ENCODE assay signal across 11 cellular contexts in the genomic region with DNA sequence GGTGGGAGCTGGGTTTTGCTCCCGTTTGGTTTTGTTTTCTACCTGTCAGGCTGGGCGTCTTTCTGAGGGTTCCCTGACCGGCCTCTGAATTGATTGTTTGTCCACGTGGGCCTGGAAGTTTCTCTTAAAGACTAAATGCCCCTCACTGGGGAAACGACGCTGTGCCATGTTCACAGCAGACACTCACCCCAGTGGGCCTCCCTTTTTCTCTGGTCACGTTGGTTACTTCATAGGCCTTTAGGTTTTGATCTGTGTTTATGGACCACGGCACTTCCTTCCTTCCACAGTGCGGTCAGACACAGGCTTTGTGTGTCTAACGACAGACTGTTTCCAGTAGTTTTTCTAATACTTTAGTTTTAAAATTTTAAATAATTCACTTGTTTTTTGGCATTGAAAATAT. TPM values are rescaled to one million over a fixed set of nuclear protein-coding genes. Genes with fewer than 3 reads are reported as not detected.
DNase-seq lines count a peak whose midpoint lies in the region; ATAC-seq, FAIRE-seq and TF ChIP-seq lines count a peak whose summit lies in the region.
"Had no signal": no experiment of that assay in that cellular context is flagged by ENCODE, and none has a peak within 500 bp of the region (broad histone marks: within the 10 kb centered on the region; RNA-seq: fewer than 3 reads in every experiment).

No MANE protein-coding gene starts in this region.

- intact Hi-C loops in activated B cell treated with CpG ODN at 0.5 μM for 24 hours (cut with micrococcal nuclease) = no loop called here

- POLR2A ChIA-PET in activated B cell treated with CpG ODN at 0.5 μM for 24 hours (lab: Charles Lee) = interaction anchor here (0.6 to 1.1 kb wide), 3 partner anchors 18 to 120 kb away, joined by 3 to 5 read pairs (median 5); a partner anchor contains a TSS

- H3K27ac Mint-ChIP-seq in activated B cell treated with CpG ODN at 0.5 μM for 24 hours = peak overlapping the region; percentile 41

- no peaks in the 10 kb centered on the region for H3K9me3 Mint-ChIP-seq in activated B cell treated with CpG ODN at 0.5 μM for 24 hours

- no peak for TF ChIP-seq POLR2A in H54 (IDR thresholded peaks at IDR 0.05; ENCODE audit: low read depth, low read length)

- no peaks in the 10 kb centered on the region for H3K27me3 Mint-ChIP-seq in activated B cell treated with CpG ODN at 0.5 μM for 24 hours

- peaks cover 36% of the 10 kb centered on the region for H3K4me1 Mint-ChIP-seq in activated B cell treated with CpG ODN at 0.5 μM for 24 hours

- H3K36me3 Mint-ChIP-seq in activated B cell treated with CpG ODN at 0.5 μM for 24 hours (ENCODE audit: low read depth) = peaks cover 62% of the 10 kb centered on the region

- no peaks in the 10 kb centered on the region for H3K9me3 ChIP-seq in mucosa of rectum (ENCODE audit: control insufficient read depth in 2 of 2, low read length in 2 of 2)

- H3K36me3 ChIP-seq in mucosa of rectum (ENCODE audit: control insufficient read depth in 2 of 2, insufficient read depth in 2 of 2, low read length in 2 of 2) = peaks cover 32 to 44% of the 10 kb centered on the region in 2 donors

- no peak for TF ChIP-seq CTCF in GM13977 (IDR thresholded peaks at IDR 0.05; ENCODE audit: extremely low read depth, insufficient read depth, missing control alignments)
- no peak for TF ChIP-seq CTCF in activated B cell treated with CpG ODN at 0.5 μM for 24 hours (IDR thresholded peaks at IDR 0.05)

- H3K27me3 ChIP-seq in mucosa of rectum (ENCODE audit: control insufficient read depth in 2 of 2, insufficient read depth in 2 of 2, low read length in 2 of 2) = no peaks in the 10 kb centered on the region

- DNase-seq in CD1c-positive myeloid dendritic cell (ENCODE audit: extremely low spot score) = peak; percentile 17
- peak; percentile 48 for DNase-seq in GM13977 (ENCODE audit: low spot score)
- no peak for DNase-seq in activated B cell treated with CpG ODN at 0.5 μM for 24 hours
- DNase-seq in frontal cortex (ENCODE audit: low spot score in 2 of 2) = no peak
- no peak for DNase-seq in H54 (ENCODE audit: insufficient read length, low spot score)
- DNase-seq in left lobe of liver (ENCODE audit: low spot score) = no peak
- DNase-seq in stimulated activated CD4-positive, alpha-beta T cell treated with anti-CD3 and anti-CD28 coated beads, Interleukin-15, amount 100 ng/mL, for 24 hours = no peak
- DNase-seq: GOT3, NCI-H1930, OCI-M1 had no signal

- H3K4me1 ChIP-seq in mucosa of rectum (ENCODE audit: control insufficient read depth in 2 of 2, insufficient read depth in 2 of 2, low read length in 2 of 2) = peaks cover 0 to 7% of the 10 kb centered on the region in 2 donors

- CTCF ChIA-PET in activated B cell treated with CpG ODN at 0.5 μM for 24 hours (lab: Charles Lee) = no interaction called here

- peak overlapping the region; percentile 2 to 20 for H3K27ac ChIP-seq in mucosa of rectum (ENCODE audit: low read depth in 2 of 2, low read length in 2 of 2)

- no peak overlapping the region for H3K9ac ChIP-seq in mucosa of rectum (ENCODE audit: low read depth in 1 of 2, low read length in 2 of 2)

- FAIRE-seq in frontal cortex (lab: Jason Lieb, UNC) = no peak
- no peak for FAIRE-seq in H54 (lab: Jason Lieb, UNC)

- in situ Hi-C loops in GM13977 (cut with MboI; ENCODE audit: low pct_unique_long_range_greater_than_20kb, low sequenced_read_pairs, unreplicated experiment) = no loop called here

- peak overlapping the region; percentile 44 for H3K4me3 Mint-ChIP-seq in activated B cell treated with CpG ODN at 0.5 μM for 24 hours

- H3K4me3 ChIP-seq in mucosa of rectum (ENCODE audit: low read length in 2 of 2) = no peak overlapping the region

- ATAC-seq in activated B cell treated with CpG ODN at 0.5 μM for 24 hours (ENCODE audit: low read depth) (peak; percentile 33), left lobe of liver (no peak)

RNA-seq across cellular contexts. Expression of a gene that starts 20.1 kb away (rescaled TPM):
- total RNA-seq in activated B cell treated with CpG ODN at 0.5 μM for 24 hours (82.1 and 84.3 TPM in 2 replicates), frontal cortex (27.7 TPM), left lobe of liver (105 TPM)

RNA-seq across cellular contexts. Expression of a gene that starts 37.7 kb away (rescaled TPM):
- total RNA-seq in activated B cell treated with CpG ODN at 0.5 μM for 24 hours (6.9 and 8.8 TPM in 2 replicates), frontal cortex (15.5 TPM), left lobe of liver (214 TPM)

RNA-seq across cellular contexts. Expression of a gene that starts 43.8 kb away (rescaled TPM):
- 177 and 195 TPM in 2 replicates for total RNA-seq in activated B cell treated with CpG ODN at 0.5 μM for 24 hours
- total RNA-seq in frontal cortex = 43.6 TPM
- total RNA-seq in left lobe of liver = 48.1 TPM

Comparison
In these comparisons a context has a peak if more than half of its experiments do, and no peak if none do; other contexts are left out.
1. DNase-seq: peak in CD1c-positive myeloid dendritic cell (single experiment) and GM13977 (single experiment); none in activated B cell treated with CpG ODN at 0.5 μM for 24 hours (single experiment), frontal cortex (0 of 2), H54 (single experiment), left lobe of liver (single experiment) and stimulated activated CD4-positive, alpha-beta T cell treated with anti-CD3 and anti-CD28 coated beads, Interleukin-15, amount 100 ng/mL, for 24 hours (single experiment).
2. RNA of a gene that starts 37.7 kb away (total RNA-seq): 214 TPM in left lobe of liver (single experiment); 15.5 TPM in frontal cortex (single experiment) and 6.9 to 8.8 TPM in activated B cell treated with CpG ODN at 0.5 μM for 24 hours; every median in the first group is over 10 times any median in the second.